In the genomic region with DNA sequence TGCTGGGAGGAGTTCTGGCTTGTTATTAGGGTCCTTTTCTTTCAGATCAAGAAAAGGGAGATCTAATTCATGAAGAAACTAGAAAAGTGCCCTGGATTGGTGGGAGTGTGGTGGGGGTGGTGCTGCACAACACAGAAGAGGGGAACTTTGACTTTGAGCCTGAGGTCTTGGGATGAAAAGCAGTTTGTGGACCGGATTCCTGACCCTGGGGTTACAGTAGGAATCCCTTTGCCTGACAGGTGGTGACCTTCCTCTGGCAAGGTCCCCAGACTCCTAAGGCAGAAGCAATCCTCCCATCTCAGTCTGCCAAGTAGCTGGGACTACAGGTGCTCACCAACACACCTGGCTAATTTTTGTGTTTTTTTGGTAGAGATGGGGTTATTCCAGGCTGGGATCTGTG, we compare ENCODE assay signal across 14 cellular contexts.
"Had no signal": no experiment of that assay in that cellular context is flagged by ENCODE, and none has a peak within 500 bp of the region (broad histone marks: within the 10 kb centered on the region; RNA-seq: fewer than 3 reads in every experiment).

No MANE protein-coding gene starts in this region.

- H3K4me1 ChIP-seq: uterus had no signal

- H3K4me3 ChIP-seq: ovary, stomach, uterus had no signal

- H3K36me3 ChIP-seq: brain microvascular endothelial cell, ovary, stomach, uterus had no signal

- H3K27me3 ChIP-seq: brain microvascular endothelial cell, ovary, stomach, uterus had no signal

- H3K9me3 ChIP-seq: ovary, stomach, uterus had no signal

- H3K9me3 Mint-ChIP-seq: neural crest cell had no signal

- DNase-seq: activated CD4-positive, alpha-beta T cell treated with anti-CD3 and anti-CD28 coated beads for 1 hour; activated naive CD4-positive, alpha-beta T cell treated with anti-CD3 and anti-CD28 coated beads, Interleukin-2, amount 50 U/mL, for 16 hours; brain microvascular endothelial cell; cerebellar nuclear complex; dermis blood vessel endothelial cell; hippocampal formation; left ventricle myocardium superior; mesendoderm; ovary; stimulated activated CD4-positive, alpha-beta T cell treated with anti-CD3 and anti-CD28 coated beads, Interleukin-2, amount 100 ng/mL, for 48 hours; stimulated activated CD8-positive, alpha-beta memory T cell treated with anti-CD3 and anti-CD28 coated beads, Interleukin-4, amount 100 ng/mL, for 48 hours; stomach; uterus had no signal

- H3K27ac ChIP-seq: brain microvascular endothelial cell, ovary, uterus had no signal

- H3K4me3 Mint-ChIP-seq: neural crest cell had no signal

- ATAC-seq: left ventricle myocardium superior had no signal
